In the genomic region with DNA sequence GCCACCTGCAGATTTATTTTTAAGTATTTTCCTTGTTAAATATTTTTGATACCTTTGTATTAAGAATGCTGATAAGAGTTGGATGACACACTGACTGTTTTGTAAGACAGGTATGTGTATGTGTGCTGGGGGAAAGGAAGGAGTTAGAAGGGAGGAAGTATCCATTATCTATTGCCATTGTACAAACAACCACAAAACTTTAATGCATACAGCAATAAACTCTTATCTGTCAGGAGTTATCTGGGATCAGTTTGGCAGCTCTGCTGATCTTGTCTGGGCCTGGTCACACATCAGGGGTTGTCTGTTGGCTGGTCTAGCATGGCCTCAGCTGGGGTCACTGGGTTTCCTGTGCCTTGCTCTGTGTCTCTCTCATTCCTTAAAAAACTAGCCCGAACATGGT, we compare ENCODE assay signal across 20 cellular contexts.
"Had no signal": no experiment of that assay in that cellular context is flagged by ENCODE, and none has a peak within 500 bp of the region (broad histone marks: within the 10 kb centered on the region; RNA-seq: fewer than 3 reads in every experiment).

No MANE protein-coding gene starts in this region.

- H3K27me3 ChIP-seq: body of pancreas, gastrocnemius medialis, left lung, testis, vagina had no signal

- ATAC-seq: activated CD4-positive, CD25-positive, alpha-beta regulatory T cell treated with anti-CD3 and anti-CD28 coated beads, Interleukin-2, amount 50 U/mL, for 24 hours; activated naive CD8-positive, alpha-beta T cell treated with anti-CD3 and anti-CD28 coated beads, Interleukin-2, amount 50 U/mL, for 24 hours; body of pancreas; gastrocnemius medialis; left lung; natural killer cell had no signal

- H3K4me3 ChIP-seq: body of pancreas, gastrocnemius medialis, left lung, lung, testis, vagina had no signal

- DNase-seq: activated CD4-positive, alpha-beta memory T cell treated with anti-CD3 and anti-CD28 coated beads, Interleukin-2, amount 10 ng/mL, durations not matched to agents 7 days and 5 days; activated CD4-positive, alpha-beta T cell treated with anti-CD3 and anti-CD28 coated beads, Interleukin-2, amount 10 ng/mL, durations not matched to agents 24 days and 14 days; activated effector memory CD4-positive, alpha-beta T cell treated with anti-CD3 and anti-CD28 coated beads, Interleukin-2, amount 50 U/mL, for 16 hours; activated naive CD4-positive, alpha-beta T cell treated with anti-CD3 and anti-CD28 coated beads, Interleukin-2, amount 10 ng/mL, durations not matched to agents 7 days and 5 days; activated naive CD8-positive, alpha-beta T cell treated with anti-CD3 and anti-CD28 coated beads, Interleukin-2, amount 50 U/mL, for 24 hours; activated T-cell treated with anti-CD3 and anti-CD28 coated beads for 4 hours; anterior cingulate cortex; body of pancreas; caudate nucleus; effector CD4-positive, alpha-beta T cell; gastrocnemius medialis; islet precursor cell; left lung; natural killer cell; stimulated activated CD4-positive, alpha-beta T cell treated with anti-CD3 and anti-CD28 coated beads, Interleukin-2, amount 100 ng/mL, for 48 hours; stimulated activated naive CD4-positive, alpha-beta T cell; testis had no signal

- H3K9me3 ChIP-seq: body of pancreas, left lung, testis, vagina had no signal

- H3K27ac ChIP-seq: body of pancreas, gastrocnemius medialis, left lung, testis, vagina had no signal

- H3K36me3 ChIP-seq: gastrocnemius medialis, left lung, vagina had no signal

- H3K4me1 ChIP-seq: body of pancreas, left lung, testis had no signal
